In genomic region chr22:41078975-41079374, GRCh38 we compare ENCODE assay signal across 1 cellular context.
TF ChIP-seq lines count a peak whose summit lies in the region.

No MANE protein-coding gene starts in this region.

TF ChIP-seq in GM12878, 131 proteins besides CTCF, POLR2A, EP300 and RAD21 (continued from another document):
- TF ChIP-seq REST (IDR thresholded peaks at IDR 0.05; ENCODE audit: low read depth, low read length) = no peak
- TF ChIP-seq STAT1 (conservative IDR thresholded peaks at IDR 0.05) = no peak
- TF ChIP-seq GATAD2B (conservative IDR thresholded peaks at IDR 0.05; ENCODE audit: low read depth) = no peak
- no peak for TF ChIP-seq IKZF2 (IDR thresholded peaks at IDR 0.05)
- no peak for TF ChIP-seq POU2F2 (IDR thresholded peaks at IDR 0.05; ENCODE audit: borderline replicate concordance, low read depth, low read length)
- TF ChIP-seq ZNF217 (IDR thresholded peaks at IDR 0.05) = no peak
- no peak for TF ChIP-seq ZNF687 (IDR thresholded peaks at IDR 0.05)
- no peak for TF ChIP-seq ZBED1 (IDR thresholded peaks at IDR 0.05; ENCODE audit: borderline replicate concordance)
